In the genomic region with DNA sequence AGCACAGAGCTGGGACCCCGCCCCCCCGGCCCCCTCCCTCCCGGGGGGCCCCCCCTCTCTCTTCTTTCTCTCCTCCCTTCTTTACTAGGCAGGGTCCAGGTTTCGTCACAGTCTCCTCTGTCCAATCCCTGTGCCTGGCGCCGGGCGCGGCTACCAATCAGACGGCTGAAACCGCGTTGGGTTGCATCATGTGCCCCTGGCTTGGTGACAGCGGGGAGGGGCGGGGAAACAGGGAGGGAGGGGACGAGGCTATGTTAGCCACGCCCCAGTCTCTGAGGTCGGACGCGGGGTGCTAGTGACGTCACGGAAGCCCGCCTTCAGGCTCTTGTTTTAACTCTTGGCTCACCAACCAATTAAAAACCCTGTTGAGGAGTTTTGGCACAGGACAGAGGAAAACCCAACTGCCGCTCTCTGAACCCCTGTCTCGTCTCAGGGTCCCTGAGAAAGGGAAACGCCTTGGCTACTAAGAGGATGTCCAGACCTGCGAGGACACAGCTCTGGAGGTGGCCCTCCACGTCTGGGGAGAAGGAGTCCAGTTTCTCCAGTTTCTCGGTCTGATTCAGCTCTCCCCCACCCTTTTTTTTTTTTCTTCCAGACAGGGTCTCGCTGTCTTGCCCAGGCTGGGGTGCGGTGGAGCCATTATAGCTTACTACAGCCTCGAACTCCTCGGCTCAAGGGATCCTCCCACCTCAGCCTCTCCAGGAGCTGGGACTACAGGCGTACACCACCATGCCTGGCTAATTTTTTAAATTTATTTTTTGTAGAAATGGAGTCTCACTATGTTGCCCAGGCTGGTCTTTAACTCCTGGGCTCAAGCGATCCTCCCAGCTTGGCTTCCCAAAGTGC, we compare ENCODE assay signal across 8 cellular contexts. TPM values are rescaled to one million over a fixed set of nuclear protein-coding genes. Genes with fewer than 3 reads are reported as not detected.
DNase-seq lines count a peak whose midpoint lies in the region; ATAC-seq, FAIRE-seq and TF ChIP-seq lines count a peak whose summit lies in the region.

No MANE protein-coding gene starts in this region.

- H3K4me2 ChIP-seq in astrocyte (ENCODE audit: low read length): peak overlapping the region; percentile 90

- intact Hi-C loops in right cardiac atrium (cut with DNase I): loop anchor here in 3 of 4 donors (5.0 to 10.0 kb wide), 3 partner anchors 70 to 100 kb away; a partner anchor contains a TSS
- intact Hi-C loops in prostate gland (cut with DNase I): loop anchor here (5.0 to 10.0 kb wide), 2 partner anchors 70 to 252 kb away; a partner anchor contains a TSS

- peak overlapping the region; percentile 83 for H3K27ac ChIP-seq in astrocyte (ENCODE audit: low read depth, low read length)
- H3K27ac ChIP-seq in right cardiac atrium (ENCODE audit: low read length): peak overlapping the region; percentile 99
- H3K27ac ChIP-seq in prostate gland: peak overlapping the region; percentile 98

- peaks cover 23% of the 10 kb centered on the region for H3K79me2 ChIP-seq in astrocyte (ENCODE audit: insufficient read depth, low read length)

- no peak for TF ChIP-seq POLR2A in prostate gland (IDR thresholded peaks at IDR 0.05)

- no peaks in the 10 kb centered on the region for H3K36me3 ChIP-seq in astrocyte (ENCODE audit: insufficient read depth, low read length)
- H3K36me3 ChIP-seq in prostate gland: no peaks in the 10 kb centered on the region

- peak overlapping the region; percentile 83 for H2AFZ ChIP-seq in astrocyte (ENCODE audit: low read depth, low read length)

- no peaks in the 10 kb centered on the region for H3K9me3 ChIP-seq in astrocyte (ENCODE audit: insufficient read depth, low read depth, low read length)
- no peaks in the 10 kb centered on the region for H3K9me3 ChIP-seq in right cardiac atrium (ENCODE audit: control insufficient read depth, low read length)
- no peaks in the 10 kb centered on the region for H3K9me3 ChIP-seq in prostate gland

- H3K4me3 ChIP-seq in astrocyte (ENCODE audit: insufficient read depth, low read depth, low read length): peak overlapping the region; percentile 91
- H3K4me3 ChIP-seq in right cardiac atrium (ENCODE audit: low read length): peak overlapping the region; percentile 80
- peak overlapping the region; percentile 62 to 72 for H3K4me3 ChIP-seq in prostate gland

- H3K9ac ChIP-seq in astrocyte (ENCODE audit: low read length): peak overlapping the region; percentile 86

- 2% methylated on average over 33 of the region's 33 CpGs for WGBS in right cardiac atrium
- 2% methylated on average over 31 of the region's 33 CpGs for WGBS in prostate gland

- H4K20me1 ChIP-seq in astrocyte (ENCODE audit: insufficient read depth, low read length): peaks cover 37% of the 10 kb centered on the region

- H3K27me3 Mint-ChIP-seq in astrocyte (ENCODE audit: low read depth, unreplicated experiment): no peaks in the 10 kb centered on the region

- peaks cover 1% of the 10 kb centered on the region for H3K36me3 Mint-ChIP-seq in astrocyte (ENCODE audit: low read depth, unreplicated experiment)

- H3K4me3 Mint-ChIP-seq in astrocyte (ENCODE audit: unreplicated experiment): peak overlapping the region; percentile 85

- H3K4me1 ChIP-seq in astrocyte (ENCODE audit: insufficient read depth, low read length) (peaks cover 58% of the 10 kb centered on the region), right cardiac atrium (ENCODE audit: control insufficient read depth, insufficient read depth, low read length) (peaks cover 5% of the 10 kb centered on the region), prostate gland (replicated peaks) (peaks cover 11% of the 10 kb centered on the region)

- H3K27me3 ChIP-seq in astrocyte (ENCODE audit: insufficient read depth, low read length): no peaks in the 10 kb centered on the region
- no peaks in the 10 kb centered on the region for H3K27me3 ChIP-seq in right cardiac atrium (ENCODE audit: control insufficient read depth, insufficient read depth)
- H3K27me3 ChIP-seq in prostate gland (replicated peaks; ENCODE audit: insufficient read depth): no peaks in the 10 kb centered on the region

- ATAC-seq in GM18498 (IDR thresholded peaks at IDR 0.05; ENCODE audit: unreplicated experiment) (peak; percentile 69), HG02970 (IDR thresholded peaks at IDR 0.05; ENCODE audit: low FRiP score, unreplicated experiment) (peak; percentile 49), right cardiac atrium (peak; percentile 80 to 82)

- peaks cover 11% of the 10 kb centered on the region for H3K4me1 Mint-ChIP-seq in astrocyte (ENCODE audit: low read depth, unreplicated experiment)

- no peaks in the 10 kb centered on the region for H3K9me3 Mint-ChIP-seq in astrocyte (ENCODE audit: unreplicated experiment)

- no peak for TF ChIP-seq CTCF in astrocyte (IDR thresholded peaks at IDR 0.05; ENCODE audit: insufficient read depth, low read depth, low read length)
- no peak for TF ChIP-seq CTCF in prostate gland (IDR thresholded peaks at IDR 0.05)

- DNase-seq in NCI-H1930 (lab: John Stamatoyannopoulos, UW): peak; percentile 98 to 99
- peak; percentile 97 for DNase-seq in T-helper 9 cell
- peak; percentile 97 for DNase-seq in astrocyte (ENCODE audit: low read depth)
- peak; percentile 100 for DNase-seq in right cardiac atrium
- DNase-seq in prostate gland (ENCODE audit: low spot score): peak; percentile 100
- peak; percentile 100 for DNase-seq in ureter (ENCODE audit: low spot score)

- H3K27ac Mint-ChIP-seq in astrocyte (ENCODE audit: unreplicated experiment): peak overlapping the region; percentile 93

- peak; percentile 83 for FAIRE-seq in astrocyte (lab: Jason Lieb, UNC)

RNA-seq across cellular contexts. Expression of a gene that starts 0.4 kb away (rescaled TPM):
- total RNA-seq in astrocyte: 14.1 and 14.5 TPM in 2 replicates
- 10 to 100 TPM; 14.4 to 30.8 (median 23.9) TPM for total RNA-seq in right cardiac atrium
- 23.0 TPM for polyA plus RNA-seq in right cardiac atrium
- 100 to 1,000 TPM in 1 of 2 donors, 10 to 100 TPM in 1; 87.4 to 102 TPM for total RNA-seq in prostate gland
- 64.2 TPM for total RNA-seq in ureter

RNA-seq across cellular contexts. Expression of a gene that starts 4.4 kb away (rescaled TPM):
- 0.65 and 0.84 TPM in 2 replicates for total RNA-seq in astrocyte
- total RNA-seq in right cardiac atrium: 1 to 10 TPM; 1.8 to 2.9 (median 2.5) TPM
- 2.6 TPM for polyA plus RNA-seq in right cardiac atrium
- total RNA-seq in prostate gland: 1 to 10 TPM; 1.2 to 10.0 TPM
- 1.1 TPM for total RNA-seq in ureter

RNA-seq across cellular contexts. Expression of a gene that starts 5.1 kb away (rescaled TPM):
- total RNA-seq in astrocyte: 11.4 and 16.4 TPM in 2 replicates
- total RNA-seq in right cardiac atrium: 1 to 10 TPM; 4.6 to 9.9 (median 7.1) TPM
- 4.6 TPM for polyA plus RNA-seq in right cardiac atrium
- 1 to 10 TPM; 1.9 to 9.9 TPM for total RNA-seq in prostate gland
- 15.3 TPM for total RNA-seq in ureter

RNA-seq across cellular contexts. Expression of a gene that starts 18.2 kb away (rescaled TPM):
- total RNA-seq in astrocyte (14.4 and 16.6 TPM in 2 replicates), right cardiac atrium (10 to 100 TPM; 11.6 to 21.3 (median 18.4) TPM), prostate gland (10 to 100 TPM; 36.8 to 57.7 TPM), ureter (41.0 TPM)
- polyA plus RNA-seq in right cardiac atrium: 19.8 TPM

Comparison
In these comparisons a context has a peak if more than half of its experiments do, and no peak if none do; other contexts are left out.
1. Peak in every context shown above with its lines: DNase-seq, ATAC-seq, H3K4me3 ChIP-seq and H3K27ac ChIP-seq.